Comparison of ENCODE assay signal across 20 cellular contexts in genomic region chr6:86477510-86478166, GRCh38.
DNase-seq lines count a peak whose midpoint lies in the region; ATAC-seq and TF ChIP-seq lines count a peak whose summit lies in the region.
"Had no signal": no experiment of that assay in that cellular context is flagged by ENCODE, and none has a peak within 500 bp of the region (broad histone marks: within the 10 kb centered on the region; RNA-seq: fewer than 3 reads in every experiment).

No MANE protein-coding gene starts in this region.

- no peaks in the 10 kb centered on the region for H3K9me3 Mint-ChIP-seq in nephron progenitor cell

- H3K4me3 Mint-ChIP-seq in nephron progenitor cell, result no peak overlapping the region
- H3K4me3 Mint-ChIP-seq: activated CD8-positive, alpha-beta T cell treated with anti-CD3 and anti-CD28 coated beads for 36 hours; T-helper 17 cell had no signal

- H3K27ac Mint-ChIP-seq in nephron progenitor cell, result peak overlapping the region; percentile 64
- H3K27ac Mint-ChIP-seq: activated CD8-positive, alpha-beta T cell treated with anti-CD3 and anti-CD28 coated beads for 36 hours; T-helper 17 cell had no signal

- H3K4me3 ChIP-seq in HUES48 (ENCODE audit: low read depth, low read length), result no peak overlapping the region
- no peak overlapping the region for H3K4me3 ChIP-seq in MG63
- H3K4me3 ChIP-seq: cardiac muscle cell, heart left ventricle had no signal

- ATAC-seq in HG03025 (IDR thresholded peaks at IDR 0.05; ENCODE audit: low FRiP score, unreplicated experiment), result no peak
- no peak for ATAC-seq in GM21786 (IDR thresholded peaks at IDR 0.05; ENCODE audit: unreplicated experiment)
- ATAC-seq: activated CD8-positive, alpha-beta T cell treated with anti-CD3 and anti-CD28 coated beads for 36 hours; heart left ventricle; sciatic nerve; T-helper 17 cell had no signal

- H3K9me3 ChIP-seq in HUES48 (ENCODE audit: control insufficient read depth, insufficient read depth, low read length) (no peaks in the 10 kb centered on the region), MG63 (no peaks in the 10 kb centered on the region)
- H3K9me3 ChIP-seq: heart left ventricle had no signal

- peaks cover 29% of the 10 kb centered on the region for H3K4me1 Mint-ChIP-seq in nephron progenitor cell
- H3K4me1 Mint-ChIP-seq: T-helper 17 cell had no signal

- H3K27me3 ChIP-seq in HUES48 (ENCODE audit: control insufficient read depth, insufficient read depth, low read length), result no peaks in the 10 kb centered on the region
- H3K27me3 ChIP-seq in MG63, result no peaks in the 10 kb centered on the region
- H3K27me3 ChIP-seq: cardiac muscle cell, heart left ventricle had no signal

- H3K4me1 ChIP-seq in HUES48 (ENCODE audit: control insufficient read depth, insufficient read depth, low read length), result no peaks in the 10 kb centered on the region
- H3K4me1 ChIP-seq: heart left ventricle had no signal

- no peak for TF ChIP-seq CTCF in nephron progenitor cell (IDR thresholded peaks at IDR 0.05)

- H3K27ac ChIP-seq in HUES48 (ENCODE audit: low read depth, low read length), result peak overlapping the region; percentile 12
- H3K27ac ChIP-seq: cardiac muscle cell, heart left ventricle, WERI-Rb-1 had no signal

- peak; percentile 25 for DNase-seq in DMS153 treated with DMSO at 0.1 percent for 48 hours (lab: John Stamatoyannopoulos, UW; ENCODE audit: unreplicated experiment)
- peak; percentile 60 for DNase-seq in ecto neural progenitor cell (ENCODE audit: low spot score)
- peak; percentile 5 for DNase-seq in nephron progenitor cell
- no peak for DNase-seq in MG63
- no peak for DNase-seq in stimulated activated CD4-positive, alpha-beta T cell treated with anti-CD3 and anti-CD28 coated beads, Interleukin-4, amount 100 ng/mL, for 4 hours
- DNase-seq: activated CD8-positive, alpha-beta T cell treated with anti-CD3 and anti-CD28 coated beads for 36 hours; COR-L47; heart left ventricle; kidney glomerular epithelial cell; midbrain; occipital lobe; stimulated activated CD4-positive, alpha-beta T cell treated with anti-CD3 and anti-CD28 coated beads, Interleukin-1b, Interleukin-23, amount 100 ng/mL, for 48 hours; substantia nigra; T-helper 17 cell; WERI-Rb-1 had no signal

- no peaks in the 10 kb centered on the region for H3K36me3 Mint-ChIP-seq in nephron progenitor cell (ENCODE audit: low read depth)

- peaks cover 3% of the 10 kb centered on the region for H3K27me3 Mint-ChIP-seq in nephron progenitor cell (ENCODE audit: low read depth, poor library complexity)
- H3K27me3 Mint-ChIP-seq: activated CD8-positive, alpha-beta T cell treated with anti-CD3 and anti-CD28 coated beads for 36 hours; T-helper 17 cell had no signal

- no peak overlapping the region for H3K9ac ChIP-seq in HUES48 (ENCODE audit: low read depth, low read length)

- H3K36me3 ChIP-seq in HUES48 (ENCODE audit: control insufficient read depth, insufficient read depth, low read length) (no peaks in the 10 kb centered on the region), MG63 (no peaks in the 10 kb centered on the region)
- H3K36me3 ChIP-seq: cardiac muscle cell, heart left ventricle, WERI-Rb-1 had no signal

Comparison
In these comparisons a context has a peak if more than half of its experiments do, and no peak if none do; other contexts are left out.
1. DNase-seq: peak in DMS153 treated with DMSO at 0.1 percent for 48 hours (single experiment), ecto neural progenitor cell (single experiment) and nephron progenitor cell (single experiment); none in MG63 (single experiment) and stimulated activated CD4-positive, alpha-beta T cell treated with anti-CD3 and anti-CD28 coated beads, Interleukin-4, amount 100 ng/mL, for 4 hours (0 of 2).